In genomic region chr2:9641641-9642040, GRCh38 we compare ENCODE assay signal across 13 cellular contexts. TPM values are rescaled to one million over a fixed set of nuclear protein-coding genes. Genes with fewer than 3 reads are reported as not detected.
DNase-seq lines count a peak whose midpoint lies in the region; ATAC-seq, FAIRE-seq and TF ChIP-seq lines count a peak whose summit lies in the region.
"Had no signal": no experiment of that assay in that cellular context is flagged by ENCODE, and none has a peak within 500 bp of the region (broad histone marks: within the 10 kb centered on the region; RNA-seq: fewer than 3 reads in every experiment).

No MANE protein-coding gene starts in this region.

- 43 to 62% (median 61%) methylated on average over 4 of the region's 4 CpGs for WGBS in small intestine, 3 donors
- WGBS in heart left ventricle, 4 donors, result 62 to 90% (median 81%) methylated on average over 4 of the region's 4 CpGs

- intact Hi-C loops in activated CD4-positive, alpha-beta T cell treated with anti-CD3 and anti-CD28 coated beads for 36 hours (cut with DNase I, micrococcal nuclease), result loop anchor here (1.0 to 2.0 kb wide), 3 partner anchors 10 to 14 kb away; no protein-coding TSS in a partner anchor
- intact Hi-C loops in heart left ventricle (cut with DNase I), result no loop called here

- no peak for TF ChIP-seq CTCF in DND-41 (IDR thresholded peaks at IDR 0.05; ENCODE audit: borderline replicate concordance, extremely low read depth, low read length, poor library complexity, severe bottlenecking)
- TF ChIP-seq CTCF in heart left ventricle (IDR thresholded peaks at IDR 0.05), result no peak

- H3K9ac ChIP-seq in DND-41 (ENCODE audit: low read depth, low read length), result no peak overlapping the region

- H3K27me3 Mint-ChIP-seq in activated CD4-positive, alpha-beta T cell treated with anti-CD3 and anti-CD28 coated beads for 36 hours, result peaks cover 2% of the 10 kb centered on the region
- H3K27me3 Mint-ChIP-seq in T-helper 1 cell treated with Interleukin-12 subunit alpha and Interleukin-12 subunit beta and Interleukin-4 antibody, amounts not matched to agents 30 μg/mL and 1 μg/mL, for 36 hours (ENCODE audit: low read depth), result peaks cover 10% of the 10 kb centered on the region
- no peaks in the 10 kb centered on the region for H3K27me3 Mint-ChIP-seq in central memory CD8-positive, alpha-beta T cell

- POLR2A ChIA-PET in activated CD4-positive, alpha-beta T cell treated with anti-CD3 and anti-CD28 coated beads for 36 hours (lab: Charles Lee), result interaction anchor here (0.6 to 1.1 kb wide), 3 partner anchors 11 to 42 kb away, joined by 3 to 8 read pairs (median 5); partner anchors contain the start of gene YWHAQ

- no peak for FAIRE-seq in small intestine (lab: Jason Lieb, UNC)
- FAIRE-seq: GM12891 had no signal

- H3K27me3 ChIP-seq in DND-41 (ENCODE audit: insufficient read depth, low read length, poor library complexity), result peaks cover 7% of the 10 kb centered on the region
- no peaks in the 10 kb centered on the region for H3K27me3 ChIP-seq in small intestine (ENCODE audit: control insufficient read depth in 2 of 2, insufficient read depth in 2 of 2, low read length in 2 of 2)
- no peaks in the 10 kb centered on the region for H3K27me3 ChIP-seq in heart left ventricle
- H3K27me3 ChIP-seq: SJCRH30 had no signal

- CTCF ChIA-PET in activated CD4-positive, alpha-beta T cell treated with anti-CD3 and anti-CD28 coated beads for 36 hours (lab: Charles Lee), result no interaction called here

- peaks cover 21% of the 10 kb centered on the region for H3K4me1 Mint-ChIP-seq in activated CD4-positive, alpha-beta T cell treated with anti-CD3 and anti-CD28 coated beads for 36 hours
- H3K4me1 Mint-ChIP-seq in T-helper 1 cell treated with Interleukin-12 subunit alpha and Interleukin-12 subunit beta and Interleukin-4 antibody, amounts not matched to agents 30 μg/mL and 1 μg/mL, for 36 hours (ENCODE audit: low read depth), result peaks cover 25% of the 10 kb centered on the region
- peaks cover 23% of the 10 kb centered on the region for H3K4me1 Mint-ChIP-seq in central memory CD8-positive, alpha-beta T cell

- no peaks in the 10 kb centered on the region for H3K36me3 Mint-ChIP-seq in activated CD4-positive, alpha-beta T cell treated with anti-CD3 and anti-CD28 coated beads for 36 hours (ENCODE audit: low read depth)
- H3K36me3 Mint-ChIP-seq in T-helper 1 cell treated with Interleukin-12 subunit alpha and Interleukin-12 subunit beta and Interleukin-4 antibody, amounts not matched to agents 30 μg/mL and 1 μg/mL, for 36 hours (ENCODE audit: low read depth), result peaks cover 1% of the 10 kb centered on the region
- H3K36me3 Mint-ChIP-seq in central memory CD8-positive, alpha-beta T cell (ENCODE audit: insufficient read depth), result no peaks in the 10 kb centered on the region

- no peak overlapping the region for H2AFZ ChIP-seq in DND-41 (ENCODE audit: low read depth, low read length)

- TF ChIP-seq POLR2A in heart left ventricle (IDR thresholded peaks at IDR 0.05), result no peak

- H3K27ac Mint-ChIP-seq in activated CD4-positive, alpha-beta T cell treated with anti-CD3 and anti-CD28 coated beads for 36 hours, result no peak overlapping the region
- H3K27ac Mint-ChIP-seq in T-helper 1 cell treated with Interleukin-12 subunit alpha and Interleukin-12 subunit beta and Interleukin-4 antibody, amounts not matched to agents 30 μg/mL and 1 μg/mL, for 36 hours, result peak overlapping the region; percentile 81
- H3K27ac Mint-ChIP-seq in central memory CD8-positive, alpha-beta T cell (ENCODE audit: low read depth), result no peak overlapping the region

- H3K36me3 ChIP-seq in DND-41 (ENCODE audit: insufficient read depth, low read length), result no peaks in the 10 kb centered on the region
- no peaks in the 10 kb centered on the region for H3K36me3 ChIP-seq in small intestine (ENCODE audit: control insufficient read depth in 2 of 2, insufficient read depth in 2 of 2, low read length in 2 of 2)
- H3K36me3 ChIP-seq in heart left ventricle, result no peaks in the 10 kb centered on the region
- H3K36me3 ChIP-seq: SJCRH30 had no signal

- DNase-seq in activated CD4-positive, alpha-beta T cell treated with anti-CD3 and anti-CD28 coated beads for 36 hours, result peak; percentile 63
- no peak for DNase-seq in activated CD4-positive, alpha-beta T cell treated with anti-CD3 and anti-CD28 coated beads, Interleukin-2, amount 50 U/mL, for 4 hours
- peak; percentile 39 for DNase-seq in DND-41
- no peak for DNase-seq in central memory CD8-positive, alpha-beta T cell (ENCODE audit: low spot score in 2 of 2)
- DNase-seq in small intestine, result no peak
- no peak for DNase-seq in NCI-H2029 treated with DMSO at 0.1 percent for 48 hours (lab: John Stamatoyannopoulos, UW)
- no peak for DNase-seq in heart left ventricle
- DNase-seq: 8988T, midbrain, NCI-H1105 treated with DMSO at 0.1 percent for 48 hours, SJCRH30 had no signal

- H3K9me3 Mint-ChIP-seq in activated CD4-positive, alpha-beta T cell treated with anti-CD3 and anti-CD28 coated beads for 36 hours (ENCODE audit: low read depth), result no peaks in the 10 kb centered on the region
- H3K9me3 Mint-ChIP-seq in T-helper 1 cell treated with Interleukin-12 subunit alpha and Interleukin-12 subunit beta and Interleukin-4 antibody, amounts not matched to agents 30 μg/mL and 1 μg/mL, for 36 hours, result no peaks in the 10 kb centered on the region
- H3K9me3 Mint-ChIP-seq in central memory CD8-positive, alpha-beta T cell, result no peaks in the 10 kb centered on the region

- peak; percentile 88 for ATAC-seq in activated CD4-positive, alpha-beta T cell treated with anti-CD3 and anti-CD28 coated beads for 36 hours
- peak; percentile 81 for ATAC-seq in DND-41 (ENCODE audit: insufficient read depth, low read depth)
- peak; percentile 74 for ATAC-seq in central memory CD8-positive, alpha-beta T cell (replicated peaks; ENCODE audit: extremely low read depth, poor library complexity, severe bottlenecking)
- ATAC-seq in heart left ventricle, result no peak

- H3K4me3 ChIP-seq in DND-41 (ENCODE audit: low read depth in 1 of 2, low read length in 2 of 2) (no peak overlapping the region), small intestine (ENCODE audit: low read depth in 1 of 2, low read length in 2 of 2) (no peak overlapping the region), heart left ventricle (no peak overlapping the region)
- H3K4me3 ChIP-seq: SJCRH30 had no signal

- H3K9me3 ChIP-seq in DND-41 (ENCODE audit: insufficient read depth, low read length, severe bottlenecking) (no peaks in the 10 kb centered on the region), small intestine (ENCODE audit: control insufficient read depth, low read depth) (no peaks in the 10 kb centered on the region), heart left ventricle (no peaks in the 10 kb centered on the region)
- H3K9me3 ChIP-seq: SJCRH30 had no signal

- H3K4me3 Mint-ChIP-seq in activated CD4-positive, alpha-beta T cell treated with anti-CD3 and anti-CD28 coated beads for 36 hours, result no peak overlapping the region
- H3K4me3 Mint-ChIP-seq in T-helper 1 cell treated with Interleukin-12 subunit alpha and Interleukin-12 subunit beta and Interleukin-4 antibody, amounts not matched to agents 30 μg/mL and 1 μg/mL, for 36 hours, result peak overlapping the region; percentile 69
- peak overlapping the region; percentile 61 for H3K4me3 Mint-ChIP-seq in central memory CD8-positive, alpha-beta T cell

- H3K4me2 ChIP-seq in DND-41 (ENCODE audit: insufficient read depth, low read length), result peak overlapping the region; percentile 17; the same call in 1 of the 2 replicates

- H3K4me1 ChIP-seq in DND-41 (ENCODE audit: insufficient read depth, low read length) (peaks cover 6% of the 10 kb centered on the region; the same call in 1 of the 2 replicates), small intestine (ENCODE audit: control insufficient read depth in 2 of 2, insufficient read depth in 1 of 2, low read depth in 1 of 2, low read length in 1 of 2) (no peaks in the 10 kb centered on the region), heart left ventricle (peaks cover 0 to 28% (median 20%) of the 10 kb centered on the region in 12 donors)

- H3K79me2 ChIP-seq in DND-41 (ENCODE audit: insufficient read depth, low read length), result no peaks in the 10 kb centered on the region

- H3K27ac ChIP-seq in DND-41 (ENCODE audit: low read length) (no peak overlapping the region), small intestine (ENCODE audit: low read depth in 1 of 2, low read length in 1 of 2) (no peak overlapping the region), heart left ventricle (no peak overlapping the region)
- H3K27ac ChIP-seq: SJCRH30 had no signal

- no peaks in the 10 kb centered on the region for H4K20me1 ChIP-seq in DND-41 (ENCODE audit: insufficient read depth, low read length)

RNA-seq across cellular contexts. Expression of gene YWHAQ, which starts 10.8 kb away (rescaled TPM):
- 100 to 1,000 TPM; 370 to 508 TPM for total RNA-seq in activated CD4-positive, alpha-beta T cell treated with anti-CD3 and anti-CD28 coated beads for 36 hours
- 100 to 1,000 TPM; 123 to 215 (median 138) TPM for polyA plus RNA-seq in small intestine
- total RNA-seq in heart left ventricle, result 100 to 1,000 TPM; 169 to 310 (median 213) TPM
- polyA plus RNA-seq in heart left ventricle, result 100 to 1,000 TPM in 1 of 2 donors, 10 to 100 TPM in 1; 91.0 to 249 TPM

Comparison
In these comparisons a context has a peak if more than half of its experiments do, and no peak if none do; other contexts are left out.
1. DNase-seq: peak in activated CD4-positive, alpha-beta T cell treated with anti-CD3 and anti-CD28 coated beads for 36 hours (single experiment) and DND-41 (single experiment); none in activated CD4-positive, alpha-beta T cell treated with anti-CD3 and anti-CD28 coated beads, Interleukin-2, amount 50 U/mL, for 4 hours (0 of 2), central memory CD8-positive, alpha-beta T cell (0 of 2), small intestine (single experiment), NCI-H2029 treated with DMSO at 0.1 percent for 48 hours (single experiment) and heart left ventricle (0 of 5).
2. ATAC-seq: peak in activated CD4-positive, alpha-beta T cell treated with anti-CD3 and anti-CD28 coated beads for 36 hours (single experiment), DND-41 (single experiment) and central memory CD8-positive, alpha-beta T cell (single experiment); none in heart left ventricle (0 of 4).
3. intact Hi-C loops: an anchor here in activated CD4-positive, alpha-beta T cell treated with anti-CD3 and anti-CD28 coated beads for 36 hours (1.0 to 2.0 kb wide); none called in heart left ventricle.